In the genomic region with DNA sequence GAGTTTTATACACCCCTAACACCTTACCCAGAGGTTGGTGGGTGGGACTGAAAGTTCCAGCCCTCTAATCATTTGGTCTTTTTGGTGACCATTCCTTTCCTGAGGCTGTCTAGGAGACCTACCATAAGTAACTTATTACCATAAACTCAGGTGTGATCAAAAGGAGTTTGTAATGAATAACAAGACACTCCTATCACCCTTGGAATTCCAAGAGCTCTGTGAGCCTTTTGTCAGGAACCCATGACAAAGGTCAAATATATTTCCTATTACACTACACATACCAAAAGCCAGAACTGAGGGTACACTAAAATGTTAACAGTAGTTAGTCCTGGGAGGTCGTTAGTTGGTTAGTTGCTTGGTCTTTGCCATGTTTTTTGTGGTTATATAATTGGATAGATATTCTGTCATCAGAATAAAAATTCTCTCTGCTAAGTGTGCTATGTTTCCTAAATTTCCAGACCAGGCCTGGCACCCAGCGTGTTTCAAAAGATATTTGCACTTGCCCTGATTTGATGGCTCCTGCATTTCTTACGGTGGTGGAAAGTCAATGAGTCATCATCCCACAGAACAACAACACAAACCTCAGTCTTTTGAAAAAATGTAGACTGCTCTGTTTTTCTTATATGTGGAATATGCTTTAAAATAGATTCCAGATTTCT, we compare ENCODE assay signal across 11 cellular contexts. TPM values are rescaled to one million over a fixed set of nuclear protein-coding genes. Genes with fewer than 3 reads are reported as not detected.
DNase-seq lines count a peak whose midpoint lies in the region; ATAC-seq and TF ChIP-seq lines count a peak whose summit lies in the region.
"Had no signal": no experiment of that assay in that cellular context is flagged by ENCODE, and none has a peak within 500 bp of the region (broad histone marks: within the 10 kb centered on the region; RNA-seq: fewer than 3 reads in every experiment).

No MANE protein-coding gene starts in this region.

- peak; percentile 71 for ATAC-seq in upper lobe of right lung
- ATAC-seq in GM19351 (IDR thresholded peaks at IDR 0.05; ENCODE audit: unreplicated experiment), result no peak
- ATAC-seq in HG03565 (IDR thresholded peaks at IDR 0.05; ENCODE audit: unreplicated experiment), result no peak

- no peak for TF ChIP-seq POLR2A in breast epithelium (IDR thresholded peaks at IDR 0.05)

- H3K9me3 ChIP-seq in breast epithelium (no peaks in the 10 kb centered on the region), ascending aorta (no peaks in the 10 kb centered on the region), upper lobe of right lung (no peaks in the 10 kb centered on the region)

- POLR2A ChIA-PET in MCF 10A (lab: Yijun Ruan, JAX), result interaction anchor here (0.6 to 2.4 kb wide), 5 partner anchors 11 to 66 kb away, joined by 3 to 8 read pairs (median 4); a partner anchor contains a TSS

- BruUV-seq in MCF 10A (replicated peaks; lab: Mats Ljungman, UMichigan), result no TSS peak

- no peaks in the 10 kb centered on the region for H3K9me3 Mint-ChIP-seq in MCF 10A (ENCODE audit: unreplicated experiment)

- H3K36me3 ChIP-seq in breast epithelium (no peaks in the 10 kb centered on the region), ascending aorta (peaks cover 14 to 45% of the 10 kb centered on the region in 2 donors), upper lobe of right lung (peaks cover 43% of the 10 kb centered on the region)

- no peaks in the 10 kb centered on the region for H3K27me3 Mint-ChIP-seq in MCF 10A (ENCODE audit: insufficient read depth, unreplicated experiment)

- TF ChIP-seq CTCF in MCF 10A (IDR thresholded peaks at IDR 0.05; ENCODE audit: unreplicated experiment) (no peak), breast epithelium (IDR thresholded peaks at IDR 0.05) (no peak), ascending aorta (IDR thresholded peaks at IDR 0.05) (no peak), upper lobe of right lung (IDR thresholded peaks at IDR 0.05) (no peak)

- DNase-seq in MCF 10A (ENCODE audit: unreplicated experiment) (peak; percentile 63), breast epithelium (ENCODE audit: low spot score in 2 of 2) (no peak), ascending aorta (ENCODE audit: low spot score in 2 of 2) (peak in 1 of 2 donors; percentile 70), kidney tubule cell (ENCODE audit: low spot score) (peak; percentile 99), upper lobe of right lung (no peak), posterior cingulate gyrus (no peak)
- DNase-seq: COR-L47, NCI-H510A treated with DMSO at 0.1 percent for 48 hours, substantia nigra had no signal

- H3K36me3 Mint-ChIP-seq in MCF 10A (ENCODE audit: insufficient read depth, unreplicated experiment), result peaks cover 93% of the 10 kb centered on the region

- H3K4me3 Mint-ChIP-seq in MCF 10A (ENCODE audit: unreplicated experiment), result no peak overlapping the region

- intact Hi-C loops in MCF 10A (cut with micrococcal nuclease), result no loop called here
- intact Hi-C loops in breast epithelium (cut with DNase I; ENCODE audit: low total_unique reads), result no loop called here
- intact Hi-C loops in ascending aorta (cut with DNase I), result no loop called here
- intact Hi-C loops in upper lobe of right lung (cut with DNase I), result no loop called here
- intact Hi-C loops in posterior cingulate gyrus (cut with DNase I), result no loop called here

- H3K4me1 Mint-ChIP-seq in MCF 10A (ENCODE audit: insufficient read depth, unreplicated experiment), result peaks cover 17% of the 10 kb centered on the region

- H3K4me1 ChIP-seq in breast epithelium (no peaks in the 10 kb centered on the region), ascending aorta (peaks cover 3 to 10% of the 10 kb centered on the region in 2 donors), upper lobe of right lung (no peaks in the 10 kb centered on the region)

- H3K27ac ChIP-seq in breast epithelium (no peak overlapping the region), ascending aorta (peak overlapping the region; percentile 82), upper lobe of right lung (peak overlapping the region; percentile 42)

- CTCF ChIA-PET in MCF 10A (lab: Yijun Ruan, JAX), result interaction anchor here (0.6 to 4.5 kb wide), 3 partner anchors 8 to 74 kb away, joined by 3 to 30 read pairs (median 3); no protein-coding TSS in a partner anchor

- H3K4me3 ChIP-seq in breast epithelium (no peak overlapping the region), ascending aorta (no peak overlapping the region), upper lobe of right lung (no peak overlapping the region)

- H3K27me3 ChIP-seq in breast epithelium, result no peaks in the 10 kb centered on the region
- no peaks in the 10 kb centered on the region for H3K27me3 ChIP-seq in ascending aorta
- no peaks in the 10 kb centered on the region for H3K27me3 ChIP-seq in upper lobe of right lung

- H3K27ac Mint-ChIP-seq in MCF 10A (ENCODE audit: low read depth, unreplicated experiment), result peak overlapping the region; percentile 81

RNA-seq across cellular contexts. Expression of a gene that starts 27.0 kb away (rescaled TPM):
- total RNA-seq in MCF 10A (2022) (0.14 and 0.22 TPM in 2 replicates), breast epithelium (1 to 10 TPM in 1 of 3 donors, under 1 TPM in 2; 0.96 to 1.2 (median 0.98) TPM), ascending aorta (0.11 TPM), upper lobe of right lung (3.6 TPM)

RNA-seq across cellular contexts. Expression of a gene that starts 50.2 kb away (rescaled TPM):
- total RNA-seq in MCF 10A (2022) (57.6 and 72.7 TPM in 2 replicates), breast epithelium (100 to 1,000 TPM in 1 of 3 donors, 10 to 100 TPM in 2; 48.5 to 126 (median 50.3) TPM), ascending aorta (7.2 TPM), upper lobe of right lung (47.1 TPM)

Comparison
In these comparisons a context has a peak if more than half of its experiments do, and no peak if none do; other contexts are left out.
1. DNase-seq: peak in MCF 10A (single experiment) and kidney tubule cell (single experiment); none in breast epithelium (0 of 2), upper lobe of right lung (single experiment) and posterior cingulate gyrus (0 of 10).
2. H3K27ac ChIP-seq: peak in ascending aorta (2 of 2) and upper lobe of right lung (single experiment); none in breast epithelium (0 of 2).